Comparison of ENCODE assay signal across 1 cellular context in genomic region chr10:11290156-11290890, GRCh38.
TF ChIP-seq lines count a peak whose summit lies in the region.

No MANE protein-coding gene starts in this region.

TF ChIP-seq in H1, 55 proteins besides CTCF, POLR2A, EP300 and RAD21:
- TF ChIP-seq HDAC2 (IDR thresholded peaks at IDR 0.05; ENCODE audit: borderline replicate concordance in 1 of 2, low read depth in 2 of 2, low read length in 2 of 2), result no peak
- no peak for TF ChIP-seq RFX5 (IDR thresholded peaks at IDR 0.05; ENCODE audit: borderline replicate concordance, low read depth, low read length)
- TF ChIP-seq CEBPB (IDR thresholded peaks at IDR 0.05; ENCODE audit: low read depth, low read length), result no peak
- no peak for TF ChIP-seq RXRA (IDR thresholded peaks at IDR 0.05; ENCODE audit: insufficient read depth, low read depth, low read length)
- TF ChIP-seq ATF2 (IDR thresholded peaks at IDR 0.05; ENCODE audit: low read length), result no peak
- TF ChIP-seq BRCA1 (IDR thresholded peaks at IDR 0.05; ENCODE audit: low read depth, low read length), result no peak
- no peak for TF ChIP-seq KDM4A (IDR thresholded peaks at IDR 0.05; ENCODE audit: low read depth, low read length, severe bottlenecking)
- no peak for TF ChIP-seq SIN3A (conservative IDR thresholded peaks at IDR 0.05 in 1 of 2, IDR thresholded peaks at IDR 0.05 in 1 of 2; ENCODE audit: low read depth in 1 of 2, low read length in 2 of 2)
- no peak for TF ChIP-seq RBBP5 (IDR thresholded peaks at IDR 0.05; ENCODE audit: borderline replicate concordance, low read depth, low read length)
- TF ChIP-seq SRF (IDR thresholded peaks at IDR 0.05; ENCODE audit: low read depth, low read length), result no peak
- no peak for TF ChIP-seq POLR2AphosphoS5 (IDR thresholded peaks at IDR 0.05; ENCODE audit: low read depth, low read length)
- TF ChIP-seq SIRT6 (IDR thresholded peaks at IDR 0.05; ENCODE audit: low read length), result no peak
- no peak for TF ChIP-seq CBX5 (IDR thresholded peaks at IDR 0.05; ENCODE audit: low read depth, low read length)
- TF ChIP-seq BACH1 (IDR thresholded peaks at IDR 0.05; ENCODE audit: low read length), result no peak
- no peak for TF ChIP-seq SIX5 (IDR thresholded peaks at IDR 0.05; ENCODE audit: low read depth, low read length)
- TF ChIP-seq SP2 (IDR thresholded peaks at IDR 0.05; ENCODE audit: low read length), result no peak
